In the genomic region with DNA sequence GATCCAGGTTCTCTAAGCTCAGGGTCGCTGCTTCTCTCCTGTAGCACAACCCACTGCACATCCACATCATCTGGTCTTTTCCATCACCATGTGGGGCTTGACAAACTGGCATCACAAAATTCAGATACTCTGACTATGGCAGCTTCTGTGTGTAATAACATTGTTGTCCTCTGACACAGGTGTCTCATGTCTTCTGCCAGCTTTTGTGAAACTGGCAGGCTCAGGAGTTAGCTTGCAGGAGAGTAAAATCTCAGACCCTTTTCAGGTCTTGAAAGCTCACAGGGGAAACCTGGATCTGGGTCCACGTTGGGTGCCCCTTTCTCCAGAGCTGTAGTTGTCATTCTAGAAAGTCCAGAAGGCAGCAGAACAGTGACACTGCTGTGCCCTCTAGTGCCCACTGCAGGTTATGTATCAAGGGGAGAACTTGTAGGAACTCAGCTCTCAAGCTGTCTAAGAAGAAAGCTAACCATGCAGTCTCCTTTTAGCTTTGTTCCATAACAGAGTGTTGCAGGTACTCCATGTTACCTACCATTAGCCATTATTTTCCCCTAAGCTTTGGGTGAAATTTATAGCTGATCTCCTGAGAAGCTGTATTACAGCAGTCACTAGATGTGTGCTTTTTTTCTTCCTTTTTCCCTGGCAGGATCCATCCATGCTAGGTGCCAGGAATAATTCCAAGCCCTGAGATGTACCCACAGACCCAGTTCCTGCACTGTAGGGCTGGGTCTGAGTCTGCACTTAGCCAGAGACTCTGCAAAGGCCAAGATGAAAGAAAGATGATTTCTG, we compare ENCODE assay signal across 8 cellular contexts.
DNase-seq lines count a peak whose midpoint lies in the region; ATAC-seq and TF ChIP-seq lines count a peak whose summit lies in the region.

No MANE protein-coding gene starts in this region.

- ATAC-seq in HG02610 (IDR thresholded peaks at IDR 0.05; ENCODE audit: unreplicated experiment): peak; percentile 56
- ATAC-seq in Panc1: peak; percentile 87

- peak; percentile 25 for DNase-seq in DMS53 treated with DMSO at 0.1 percent for 48 hours (lab: John Stamatoyannopoulos, UW; ENCODE audit: unreplicated experiment)
- peak; percentile 2 for DNase-seq in Panc1 (ENCODE audit: low read depth, low spot score)
- DNase-seq in iPS DF 19.7 (ENCODE audit: low read depth, low spot score): peak; percentile 15
- DNase-seq in dedifferentiated amniotic fluid mesenchymal stem cell (ENCODE audit: extremely low spot score): no peak
- DNase-seq in prostate gland (ENCODE audit: low spot score): no peak
- DNase-seq in CD8-positive, alpha-beta memory T cell: no peak
- DNase-seq in mesothelial cell of epicardium (ENCODE audit: low spot score in 2 of 2, unreplicated experiment in 2 of 2): no peak

- WGBS in prostate gland: 11% methylated on average over 2 of the region's 2 CpGs

- no peak for TF ChIP-seq POLR2A in prostate gland (IDR thresholded peaks at IDR 0.05)

- H3K4me1 Mint-ChIP-seq in CD8-positive, alpha-beta memory T cell: no peaks in the 10 kb centered on the region
- H3K4me1 Mint-ChIP-seq in mesothelial cell of epicardium: no peaks in the 10 kb centered on the region

- peaks cover 0 to 9% (median 8%) of the 10 kb centered on the region in 3 donors for H3K36me3 Mint-ChIP-seq in CD8-positive, alpha-beta memory T cell
- H3K36me3 Mint-ChIP-seq in mesothelial cell of epicardium: peaks cover 6% of the 10 kb centered on the region

- H3K4me3 Mint-ChIP-seq in CD8-positive, alpha-beta memory T cell: no peak overlapping the region
- H3K4me3 Mint-ChIP-seq in mesothelial cell of epicardium: no peak overlapping the region

- H3K9me3 ChIP-seq in Panc1 (ENCODE audit: control insufficient read depth, insufficient read depth, low read depth, low read length) (no peaks in the 10 kb centered on the region), prostate gland (no peaks in the 10 kb centered on the region)
- H3K9me3 ChIP-seq in CD8-positive, alpha-beta memory T cell (ENCODE audit: low read length): peaks cover 4% of the 10 kb centered on the region

- H3K27ac ChIP-seq in Panc1 (ENCODE audit: low read length) (no peak overlapping the region), prostate gland (no peak overlapping the region)
- no peak overlapping the region for H3K27ac ChIP-seq in CD8-positive, alpha-beta memory T cell (ENCODE audit: low read depth, low read length)

- POLR2A ChIA-PET in Panc1 (lab: Charles Lee): no interaction called here
- POLR2A ChIA-PET in CD8-positive, alpha-beta memory T cell (lab: Charles Lee): no interaction called here

- H3K36me3 ChIP-seq in Panc1 (ENCODE audit: control insufficient read depth, insufficient read depth, low read length) (no peaks in the 10 kb centered on the region), prostate gland (no peaks in the 10 kb centered on the region)
- H3K36me3 ChIP-seq in CD8-positive, alpha-beta memory T cell (ENCODE audit: insufficient read depth, low read length): no peaks in the 10 kb centered on the region

- in situ Hi-C loops in Panc1 (cut with HindIII; ENCODE audit: low pct_unique_long_range_greater_than_20kb, low sequenced_read_pairs): no loop called here

- H3K27me3 ChIP-seq in Panc1 (ENCODE audit: control insufficient read depth, insufficient read depth, low read length): no peaks in the 10 kb centered on the region
- H3K27me3 ChIP-seq in prostate gland (replicated peaks; ENCODE audit: insufficient read depth): no peaks in the 10 kb centered on the region
- no peaks in the 10 kb centered on the region for H3K27me3 ChIP-seq in CD8-positive, alpha-beta memory T cell (ENCODE audit: insufficient read depth, low read length, poor library complexity, severe bottlenecking)

- CTCF ChIA-PET in Panc1 (lab: Charles Lee): interaction anchor here (0.5 to 0.6 kb wide), 2 partner anchors 174 to 1372 kb away, joined by 3 to 5 read pairs; no protein-coding TSS in a partner anchor
- CTCF ChIA-PET in CD8-positive, alpha-beta memory T cell (lab: Charles Lee): no interaction called here

- no peaks in the 10 kb centered on the region for H3K4me1 ChIP-seq in Panc1 (ENCODE audit: control insufficient read depth, insufficient read depth, low read length)
- no peaks in the 10 kb centered on the region for H3K4me1 ChIP-seq in prostate gland (replicated peaks)
- no peaks in the 10 kb centered on the region for H3K4me1 ChIP-seq in CD8-positive, alpha-beta memory T cell (ENCODE audit: insufficient read depth, low read length)

- H3K4me3 ChIP-seq in Panc1 (ENCODE audit: low read depth in 2 of 2, low read length in 2 of 2) (no peak overlapping the region), prostate gland (no peak overlapping the region)
- no peak overlapping the region for H3K4me3 ChIP-seq in CD8-positive, alpha-beta memory T cell (ENCODE audit: low read length)

- peaks cover 0 to 1% of the 10 kb centered on the region in 2 donors for H3K27me3 Mint-ChIP-seq in CD8-positive, alpha-beta memory T cell
- no peaks in the 10 kb centered on the region for H3K27me3 Mint-ChIP-seq in mesothelial cell of epicardium (ENCODE audit: low read depth)

- H3K27ac Mint-ChIP-seq in CD8-positive, alpha-beta memory T cell: no peak overlapping the region
- H3K27ac Mint-ChIP-seq in mesothelial cell of epicardium: no peak overlapping the region

- BruUV-seq in Panc1 (replicated peaks; lab: Mats Ljungman, UMichigan): no TSS peak

- peaks cover 31 to 49% (median 34%) of the 10 kb centered on the region in 5 donors for H3K9me3 Mint-ChIP-seq in CD8-positive, alpha-beta memory T cell
- peaks cover 47% of the 10 kb centered on the region for H3K9me3 Mint-ChIP-seq in mesothelial cell of epicardium

- intact Hi-C loops in Panc1 (cut with micrococcal nuclease; ENCODE audit: unreplicated experiment): no loop called here
- intact Hi-C loops in prostate gland (cut with DNase I): no loop called here

- TF ChIP-seq CTCF in Panc1 (IDR thresholded peaks at IDR 0.05) (peak; percentile 76), prostate gland (IDR thresholded peaks at IDR 0.05) (peak in 1 of 4 experiments; percentile 4), mesothelial cell of epicardium (IDR thresholded peaks at IDR 0.05; ENCODE audit: unreplicated experiment) (no peak)

Comparison
In these comparisons a context has a peak if more than half of its experiments do, and no peak if none do; other contexts are left out.
1. DNase-seq: peak in DMS53 treated with DMSO at 0.1 percent for 48 hours (single experiment), Panc1 (single experiment) and iPS DF 19.7 (single experiment); none in dedifferentiated amniotic fluid mesenchymal stem cell (single experiment), prostate gland (single experiment), CD8-positive, alpha-beta memory T cell (0 of 5) and mesothelial cell of epicardium (0 of 2).